8 cellular contexts compared by ENCODE assay signal in the genomic region with DNA sequence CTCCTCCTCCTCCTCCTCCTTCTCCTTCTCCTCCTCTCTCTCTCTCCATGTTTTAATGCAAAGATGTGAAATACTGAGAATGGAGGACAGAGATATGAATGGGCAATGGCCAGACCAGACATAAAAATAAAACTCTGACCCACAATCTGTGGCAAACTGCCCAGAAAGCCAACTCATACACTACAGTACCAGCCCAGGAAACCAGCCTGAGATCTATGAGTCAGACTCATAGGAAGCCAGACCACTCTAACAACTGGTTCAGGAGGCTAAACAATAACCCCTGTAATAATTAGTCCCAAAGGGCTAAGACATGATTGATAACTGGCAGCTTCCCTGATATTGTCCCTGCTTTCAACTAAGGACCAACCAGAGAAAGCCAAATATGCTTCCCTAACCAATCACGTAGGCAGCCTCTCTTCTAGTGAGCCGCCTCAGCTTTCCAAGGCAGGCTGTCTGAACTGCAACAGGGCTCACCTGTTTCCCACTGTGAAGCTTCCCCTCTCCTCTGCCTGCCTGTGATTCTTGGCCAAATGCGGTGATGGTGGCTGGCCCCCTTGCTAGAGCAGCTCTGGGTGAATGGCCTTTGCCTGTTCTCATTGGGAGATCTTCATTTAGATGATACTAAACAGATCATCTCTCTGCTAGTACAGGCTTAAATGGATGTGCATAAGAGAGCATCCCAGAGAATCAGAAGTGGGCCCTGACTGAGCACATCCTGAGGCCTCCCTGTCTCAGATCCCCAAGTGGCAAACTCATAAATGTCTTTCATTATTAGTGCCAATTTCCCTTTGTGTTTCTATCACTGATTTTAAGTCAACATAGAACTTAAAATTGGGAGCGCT.
DNase-seq lines count a peak whose midpoint lies in the region; ATAC-seq and TF ChIP-seq lines count a peak whose summit lies in the region.

No MANE protein-coding gene starts in this region.

- H3K27ac ChIP-seq in PC-3 (ENCODE audit: low read length) = peak overlapping the region; percentile 69
- H3K27ac ChIP-seq in mesendoderm (ENCODE audit: low read depth, low read length) = no peak overlapping the region

- H3K56ac ChIP-seq in mesendoderm (ENCODE audit: low read length) = no peak overlapping the region

- no peak overlapping the region for H3K23ac ChIP-seq in mesendoderm (ENCODE audit: low read length)

- no peak overlapping the region for H4K8ac ChIP-seq in mesendoderm (ENCODE audit: low read depth, low read length)

- H3K9me3 ChIP-seq in PC-3 (ENCODE audit: low read length) = 0 out of 2 replicates have a peak, but pooled peaks cover 10% of the 10 kb centered on the region

- H2BK15ac ChIP-seq in mesendoderm (replicated peaks; ENCODE audit: low read depth) = no peak overlapping the region

- TF ChIP-seq POLR2A in lower leg skin (IDR thresholded peaks at IDR 0.05) = no peak

- BruUV-seq in PC-3 (replicated peaks; lab: Mats Ljungman, UMichigan) = no TSS peak

- H3K79me2 ChIP-seq in PC-3 (ENCODE audit: low read length) = no peaks in the 10 kb centered on the region
- no peaks in the 10 kb centered on the region for H3K79me2 ChIP-seq in mesendoderm (ENCODE audit: control insufficient read depth, insufficient read depth, low read length)

- no peak for TF ChIP-seq CTCF in PC-3 (conservative IDR thresholded peaks at IDR 0.05; ENCODE audit: low read depth, low read length)
- no peak for TF ChIP-seq CTCF in fibroblast of mammary gland (conservative IDR thresholded peaks at IDR 0.05; ENCODE audit: control insufficient read depth, insufficient read depth, low read depth, low read length)
- TF ChIP-seq CTCF in lower leg skin (IDR thresholded peaks at IDR 0.05) = no peak

- H3K4me1 ChIP-seq in PC-3 (ENCODE audit: insufficient read depth, low read length) = peaks cover 17% of the 10 kb centered on the region
- H3K4me1 ChIP-seq in mesendoderm (ENCODE audit: control insufficient read depth, low read depth, low read length) = no peaks in the 10 kb centered on the region

- POLR2A ChIA-PET in PC-3 (lab: Charles Lee; ENCODE audit: unreplicated experiment) = no interaction called here

- H3K4ac ChIP-seq in mesendoderm (ENCODE audit: low read depth, low read length) = no peak overlapping the region

- DNase-seq in PC-3 = peak; percentile 97
- peak; percentile 98 for DNase-seq in fibroblast of mammary gland (ENCODE audit: low read depth)
- DNase-seq in sciatic nerve (ENCODE audit: low spot score) = no peak
- no peak for DNase-seq in lower leg skin (ENCODE audit: low spot score in 2 of 2)
- DNase-seq in NCI-H2029 treated with DMSO at 0.1 percent for 48 hours (lab: John Stamatoyannopoulos, UW) = no peak
- DNase-seq in mesendoderm = no peak

- intact Hi-C loops in PC-3 (cut with micrococcal nuclease) (loop anchor here (1.0 kb wide), 1 partner anchor 22 kb away; no protein-coding TSS in a partner anchor), sciatic nerve (cut with DNase I) (no loop called here), lower leg skin (cut with DNase I; ENCODE audit: low total_unique reads) (no loop called here)

- no peaks in the 10 kb centered on the region for H3K36me3 ChIP-seq in PC-3 (ENCODE audit: low read depth, low read length)
- no peaks in the 10 kb centered on the region for H3K36me3 ChIP-seq in mesendoderm (ENCODE audit: control insufficient read depth, insufficient read depth, low read length)

- WGBS in lower leg skin, 2 donors = 82 to 98% methylated on average over 4 of the region's 4 CpGs
- no CpG with 5 or more reads among the region's 4 CpGs for WGBS in mesendoderm (ENCODE audit: extremely low coverage, insufficient coverage, low lambda C conversion rate)

- H3K27me3 ChIP-seq in PC-3 (ENCODE audit: low read length) = no peaks in the 10 kb centered on the region
- no peaks in the 10 kb centered on the region for H3K27me3 ChIP-seq in mesendoderm (ENCODE audit: insufficient read depth, low read length, poor library complexity)

- CTCF ChIA-PET in PC-3 (lab: Charles Lee) = no interaction called here

- H3K79me1 ChIP-seq in mesendoderm (ENCODE audit: low read length) = no peaks in the 10 kb centered on the region

- no peaks in the 10 kb centered on the region for H4K20me1 ChIP-seq in PC-3 (ENCODE audit: low read length)

- H3K4me3 ChIP-seq in PC-3 (ENCODE audit: low read length) = no peak overlapping the region
- H3K4me3 ChIP-seq in fibroblast of mammary gland (ENCODE audit: control insufficient read depth, low read depth, low read length) = no peak overlapping the region
- no peak overlapping the region for H3K4me3 ChIP-seq in lower leg skin (ENCODE audit: low read depth, poor library complexity, severe bottlenecking)
- no peak overlapping the region for H3K4me3 ChIP-seq in mesendoderm (ENCODE audit: low read length)

- ATAC-seq in GM18867 (IDR thresholded peaks at IDR 0.05; ENCODE audit: unreplicated experiment) = peak; percentile 67
- ATAC-seq in PC-3 = peak; percentile 99
- ATAC-seq in sciatic nerve = peak; percentile 63
- no peak for ATAC-seq in GM18873 (IDR thresholded peaks at IDR 0.05; ENCODE audit: low FRiP score, unreplicated experiment)

- H3K9me2 ChIP-seq in PC-3 (replicated peaks; ENCODE audit: low read length) = no peaks in the 10 kb centered on the region

- no peak overlapping the region for H2AK5ac ChIP-seq in mesendoderm (ENCODE audit: low read length)

- H3K18ac ChIP-seq in mesendoderm (ENCODE audit: low read length) = no peak overlapping the region

- H3K4me2 ChIP-seq in PC-3 (ENCODE audit: low read length) (peak overlapping the region; percentile 66), mesendoderm (ENCODE audit: low read length) (no peak overlapping the region)

- H2AFZ ChIP-seq in PC-3 (ENCODE audit: low read length) = peak overlapping the region; percentile 5; the same call in 1 of the 2 replicates

- H2BK120ac ChIP-seq in mesendoderm (ENCODE audit: low read depth, low read length) = no peak overlapping the region

- H4K5ac ChIP-seq in mesendoderm (ENCODE audit: low read length) = no peak overlapping the region

- no peaks in the 10 kb centered on the region for H3F3A ChIP-seq in PC-3 (ENCODE audit: low read length, unreplicated experiment)

- peak overlapping the region; percentile 33; the same call in 1 of the 2 replicates for H3K9ac ChIP-seq in PC-3 (ENCODE audit: low read length)
- H3K9ac ChIP-seq in mesendoderm (ENCODE audit: low read length) = no peak overlapping the region

- H2BK5ac ChIP-seq in mesendoderm (ENCODE audit: low read length) = no peak overlapping the region

Comparison
In these comparisons a context has a peak if more than half of its experiments do, and no peak if none do; other contexts are left out.
1. DNase-seq: peak in PC-3 (single experiment) and fibroblast of mammary gland (single experiment); none in sciatic nerve (single experiment), lower leg skin (0 of 2), NCI-H2029 treated with DMSO at 0.1 percent for 48 hours (single experiment) and mesendoderm (single experiment).